ENCODE assay signal across 8 cellular contexts in the genomic region with DNA sequence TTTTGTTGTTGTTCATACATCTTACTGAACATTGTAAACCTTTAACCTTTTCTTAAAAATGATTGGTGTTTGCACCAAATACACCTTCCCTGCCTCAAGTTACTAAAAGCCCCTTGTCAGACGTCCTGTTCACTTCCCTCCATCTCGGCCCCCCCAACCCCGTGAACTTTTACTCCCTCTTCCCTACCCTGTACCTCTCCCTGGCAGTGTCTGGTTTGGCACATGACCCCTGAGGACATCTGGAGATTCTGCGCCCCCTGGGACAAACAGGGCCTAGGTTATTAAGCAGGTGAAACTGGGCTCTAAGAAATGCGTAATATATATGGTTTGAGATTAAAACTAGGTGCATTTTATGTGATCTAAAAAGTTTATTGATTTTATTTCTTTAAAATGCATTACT. TPM values are rescaled to one million over a fixed set of nuclear protein-coding genes. Genes with fewer than 3 reads are reported as not detected.
DNase-seq lines count a peak whose midpoint lies in the region; ATAC-seq lines count a peak whose summit lies in the region.

No MANE protein-coding gene starts in this region.

- peak overlapping the region; percentile 79 for H3K27ac Mint-ChIP-seq in T-helper 1 cell treated with Interleukin-12 subunit alpha and Interleukin-12 subunit beta and Interleukin-4 antibody, amounts not matched to agents 30 μg/mL and 1 μg/mL, for 36 hours
- H3K27ac Mint-ChIP-seq in activated T-helper 17 cell treated with anti-CD3 and anti-CD28 coated beads, Interleukin-2, amount 50 U/mL, for 72 hours = peak overlapping the region; percentile 96
- peak overlapping the region; percentile 91 to 97 (median 94) for H3K27ac Mint-ChIP-seq in immature natural killer cell

- peaks cover 5 to 6% of the 10 kb centered on the region in 2 donors for H3K36me3 ChIP-seq in stomach smooth muscle (ENCODE audit: control insufficient read depth in 2 of 2, insufficient read depth in 2 of 2, low read length in 2 of 2)

- no peak for ATAC-seq in activated T-helper 17 cell treated with anti-CD3 and anti-CD28 coated beads, Interleukin-2, amount 50 U/mL, for 72 hours (replicated peaks)

- H3K36me3 Mint-ChIP-seq in T-helper 1 cell treated with Interleukin-12 subunit alpha and Interleukin-12 subunit beta and Interleukin-4 antibody, amounts not matched to agents 30 μg/mL and 1 μg/mL, for 36 hours (ENCODE audit: low read depth) = peaks cover 15% of the 10 kb centered on the region
- peaks cover 51% of the 10 kb centered on the region for H3K36me3 Mint-ChIP-seq in activated T-helper 17 cell treated with anti-CD3 and anti-CD28 coated beads, Interleukin-2, amount 50 U/mL, for 72 hours (ENCODE audit: low read depth)
- H3K36me3 Mint-ChIP-seq in immature natural killer cell = no peaks in the 10 kb centered on the region

- peaks cover 32% of the 10 kb centered on the region for H3K4me1 ChIP-seq in stomach smooth muscle (ENCODE audit: control insufficient read depth, insufficient read depth, low read length)

- peaks cover 13% of the 10 kb centered on the region for H3K27me3 Mint-ChIP-seq in T-helper 1 cell treated with Interleukin-12 subunit alpha and Interleukin-12 subunit beta and Interleukin-4 antibody, amounts not matched to agents 30 μg/mL and 1 μg/mL, for 36 hours (ENCODE audit: low read depth)
- peaks cover 8% of the 10 kb centered on the region for H3K27me3 Mint-ChIP-seq in activated T-helper 17 cell treated with anti-CD3 and anti-CD28 coated beads, Interleukin-2, amount 50 U/mL, for 72 hours
- peaks cover 12 to 21% (median 17%) of the 10 kb centered on the region in 3 donors for H3K27me3 Mint-ChIP-seq in immature natural killer cell (ENCODE audit: low read depth in 3 of 3)

- H3K4me3 Mint-ChIP-seq in T-helper 1 cell treated with Interleukin-12 subunit alpha and Interleukin-12 subunit beta and Interleukin-4 antibody, amounts not matched to agents 30 μg/mL and 1 μg/mL, for 36 hours = peak overlapping the region; percentile 89
- H3K4me3 Mint-ChIP-seq in activated T-helper 17 cell treated with anti-CD3 and anti-CD28 coated beads, Interleukin-2, amount 50 U/mL, for 72 hours = peak overlapping the region; percentile 94
- H3K4me3 Mint-ChIP-seq in immature natural killer cell = peak overlapping the region; percentile 88 to 94 (median 88)

- peak overlapping the region; percentile 48 to 76 for H3K9ac ChIP-seq in stomach smooth muscle (ENCODE audit: low read length in 2 of 2)

- DNase-seq in T-helper 1 cell (no peak), immature natural killer cell (no peak), C1 segment of cervical spinal cord (lab: John Stamatoyannopoulos, UW) (no peak), NCI-H524 treated with DMSO at 0.1 percent for 48 hours (lab: John Stamatoyannopoulos, UW) (no peak), HPDE6-E6E7 (ENCODE audit: extremely low spot score) (no peak)

- H3K27ac ChIP-seq in stomach smooth muscle (ENCODE audit: low read length) = peak overlapping the region; percentile 58

- peaks cover 46% of the 10 kb centered on the region for H3K4me1 Mint-ChIP-seq in T-helper 1 cell treated with Interleukin-12 subunit alpha and Interleukin-12 subunit beta and Interleukin-4 antibody, amounts not matched to agents 30 μg/mL and 1 μg/mL, for 36 hours (ENCODE audit: low read depth)
- H3K4me1 Mint-ChIP-seq in activated T-helper 17 cell treated with anti-CD3 and anti-CD28 coated beads, Interleukin-2, amount 50 U/mL, for 72 hours = peaks cover 33% of the 10 kb centered on the region
- peaks cover 73 to 75% of the 10 kb centered on the region in 2 donors for H3K4me1 Mint-ChIP-seq in immature natural killer cell

- H3K9me3 ChIP-seq in stomach smooth muscle (ENCODE audit: control insufficient read depth in 2 of 2, low read length in 2 of 2) = no peaks in the 10 kb centered on the region

- H3K4me3 ChIP-seq in stomach smooth muscle (ENCODE audit: low read length in 2 of 2) = peak overlapping the region; percentile 62 to 83

- H3K27me3 ChIP-seq in stomach smooth muscle (ENCODE audit: control insufficient read depth in 1 of 2, insufficient read depth in 2 of 2, low read length in 2 of 2) = peaks cover 13 to 18% of the 10 kb centered on the region in 2 donors

- H3K9me3 Mint-ChIP-seq in T-helper 1 cell treated with Interleukin-12 subunit alpha and Interleukin-12 subunit beta and Interleukin-4 antibody, amounts not matched to agents 30 μg/mL and 1 μg/mL, for 36 hours = no peaks in the 10 kb centered on the region
- no peaks in the 10 kb centered on the region for H3K9me3 Mint-ChIP-seq in activated T-helper 17 cell treated with anti-CD3 and anti-CD28 coated beads, Interleukin-2, amount 50 U/mL, for 72 hours
- H3K9me3 Mint-ChIP-seq in immature natural killer cell = no peaks in the 10 kb centered on the region

RNA-seq across cellular contexts. Expression of a gene that starts 1.4 kb away (rescaled TPM):
- total RNA-seq in activated T-helper 17 cell treated with anti-CD3 and anti-CD28 coated beads, Interleukin-2, amount 50 U/mL, for 72 hours = 10 to 100 TPM; 31.6 to 46.4 TPM
- polyA plus RNA-seq in immature natural killer cell = 10 to 100 TPM; 24.7 to 33.4 (median 30.6) TPM
